ENCODE assay signal across 1 cellular context in the genomic region with DNA sequence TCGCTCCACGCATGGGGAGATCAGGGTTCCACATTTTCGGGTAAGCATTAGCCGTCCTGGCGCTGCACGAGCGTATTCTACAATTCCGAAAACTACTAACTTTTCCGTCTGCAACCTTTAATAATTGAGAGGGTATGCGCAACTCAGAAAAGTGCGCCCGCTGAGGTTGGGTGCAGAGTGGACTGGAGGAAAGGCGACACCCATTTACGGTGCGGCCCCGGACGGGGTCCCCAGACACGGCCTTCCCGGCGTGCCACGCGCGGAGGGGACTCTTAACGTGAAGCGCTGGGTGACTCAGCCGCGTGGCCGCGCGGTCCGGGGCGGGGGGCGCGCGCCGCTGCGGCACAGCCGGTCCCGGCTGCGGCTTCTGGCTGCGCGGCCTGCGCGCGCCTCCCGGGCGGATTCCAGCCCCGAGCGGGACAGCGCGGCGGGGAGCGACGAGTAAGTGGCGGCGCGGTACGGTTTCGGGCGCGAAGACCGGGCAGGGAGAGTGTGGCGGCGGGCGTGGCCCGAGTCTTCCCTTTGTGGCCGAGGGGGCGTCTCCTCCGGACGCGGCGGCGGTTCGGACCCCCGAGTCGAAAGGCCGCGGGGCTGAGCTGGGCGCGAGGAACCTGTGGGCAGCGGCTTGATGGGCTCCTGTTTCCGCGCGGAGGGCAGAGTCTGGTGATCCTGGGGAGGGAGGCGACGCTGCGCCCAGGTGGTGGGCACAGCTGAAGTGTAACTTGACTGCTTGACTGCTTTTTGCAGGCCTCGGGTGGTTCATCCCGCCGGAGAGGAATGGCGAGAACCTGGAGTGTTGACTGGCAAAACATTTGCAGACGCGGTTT.
TF ChIP-seq lines count a peak whose summit lies in the region.

A gene (plus strand): TSS at position 330 of the 827 bp plus-strand sequence. CDS start 27,098 bp downstream, outside the sequence.
A gene with protein sequence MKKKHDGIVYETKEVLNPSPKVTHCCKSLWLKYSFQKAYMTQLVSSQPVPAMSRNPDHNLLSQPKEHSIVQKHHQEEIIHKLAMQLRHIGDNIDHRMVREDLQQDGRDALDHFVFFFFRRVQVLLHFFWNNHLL (minus strand): TSS at position 184 of the 827 bp plus-strand sequence. CDS start 16,772 bp downstream, outside the sequence.

TF ChIP-seq in K562, 482 proteins besides CTCF, POLR2A, EP300 and RAD21 (continued from another document and continues in another):
- TF ChIP-seq, protein P1, sequence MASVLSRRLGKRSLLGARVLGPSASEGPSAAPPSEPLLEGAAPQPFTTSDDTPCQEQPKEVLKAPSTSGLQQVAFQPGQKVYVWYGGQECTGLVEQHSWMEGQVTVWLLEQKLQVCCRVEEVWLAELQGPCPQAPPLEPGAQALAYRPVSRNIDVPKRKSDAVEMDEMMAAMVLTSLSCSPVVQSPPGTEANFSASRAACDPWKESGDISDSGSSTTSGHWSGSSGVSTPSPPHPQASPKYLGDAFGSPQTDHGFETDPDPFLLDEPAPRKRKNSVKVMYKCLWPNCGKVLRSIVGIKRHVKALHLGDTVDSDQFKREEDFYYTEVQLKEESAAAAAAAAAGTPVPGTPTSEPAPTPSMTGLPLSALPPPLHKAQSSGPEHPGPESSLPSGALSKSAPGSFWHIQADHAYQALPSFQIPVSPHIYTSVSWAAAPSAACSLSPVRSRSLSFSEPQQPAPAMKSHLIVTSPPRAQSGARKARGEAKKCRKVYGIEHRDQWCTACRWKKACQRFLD (CRISPR knock-in tag; IDR thresholded peaks at IDR 0.05): peak; percentile 97
- TF ChIP-seq FOS (IDR thresholded peaks at IDR 0.05; ENCODE audit: extremely low read depth, insufficient read length) (peak; percentile 47), POLR3G (IDR thresholded peaks at IDR 0.05; ENCODE audit: extremely low read depth, insufficient read length, insufficient replicate concordance) (no peak), ZNF311 (CRISPR knock-in tag; IDR thresholded peaks at IDR 0.05) (no peak), HDAC6 (IDR thresholded peaks at IDR 0.05; ENCODE audit: low read depth, low read length) (no peak), ZC3H4 (CRISPR knock-in tag; IDR thresholded peaks at IDR 0.05; ENCODE audit: borderline replicate concordance) (no peak), ARHGAP35 (IDR thresholded peaks at IDR 0.05; ENCODE audit: partially characterized antibody) (no peak), CTBP1 (IDR thresholded peaks at IDR 0.05; ENCODE audit: borderline replicate concordance) (peak; percentile 97), ARID1B (IDR thresholded peaks at IDR 0.05) (peak; percentile 44), ZNF830 (CRISPR knock-in tag; IDR thresholded peaks at IDR 0.05) (no peak), BRCA1 (IDR thresholded peaks at IDR 0.05) (no peak), BRCA1 (CRISPR knock-in tag; IDR thresholded peaks at IDR 0.05) (no peak), ZNF239 (CRISPR knock-in tag; IDR thresholded peaks at IDR 0.05) (peak; percentile 29; the same call in 1 of the 2 replicates), E2F3 (CRISPR knock-in tag; IDR thresholded peaks at IDR 0.05) (peak; percentile 77), GTF2F1 (IDR thresholded peaks at IDR 0.05; ENCODE audit: low read depth, low read length) (peak; percentile 76; the same call in 1 of the 2 replicates), MTA1 (IDR thresholded peaks at IDR 0.05; ENCODE audit: borderline replicate concordance) (peak; percentile 73), ZNF217 (CRISPR knock-in tag; IDR thresholded peaks at IDR 0.05) (no peak), RBM25 (IDR thresholded peaks at IDR 0.05; ENCODE audit: low read depth, low read length, severe bottlenecking) (peak; percentile 30), EZH2 (IDR thresholded peaks at IDR 0.05; ENCODE audit: borderline replicate concordance, low read depth, low read length) (no peak), ZNF232 (CRISPR knock-in tag; IDR thresholded peaks at IDR 0.05) (no peak), SMARCC2 (IDR thresholded peaks at IDR 0.05; ENCODE audit: low read depth) (peak; percentile 56; the same call in 1 of the 2 replicates), NONO (IDR thresholded peaks at IDR 0.05; ENCODE audit: low read depth in 2 of 2, low read length in 1 of 2) (peak; percentile 77 to 96; a peak in 2 of 4 replicates), MEF2D (tag; conservative IDR thresholded peaks at IDR 0.05; ENCODE audit: low read depth) (peak; percentile 6; the same call in 1 of the 2 replicates), EP400 (IDR thresholded peaks at IDR 0.05) (peak; percentile 86), RCOR1 (IDR thresholded peaks at IDR 0.05; ENCODE audit: borderline replicate concordance in 1 of 2, low read depth in 2 of 2, low read length in 2 of 2) (peak; percentile 10 to 88; a peak in 2 of 4 replicates), NR1H2 (CRISPR knock-in tag; IDR thresholded peaks at IDR 0.05) (0 out of 2 replicates have a peak, but pooled peaks have one; percentile 76)
- TF ChIP-seq, protein P2, sequence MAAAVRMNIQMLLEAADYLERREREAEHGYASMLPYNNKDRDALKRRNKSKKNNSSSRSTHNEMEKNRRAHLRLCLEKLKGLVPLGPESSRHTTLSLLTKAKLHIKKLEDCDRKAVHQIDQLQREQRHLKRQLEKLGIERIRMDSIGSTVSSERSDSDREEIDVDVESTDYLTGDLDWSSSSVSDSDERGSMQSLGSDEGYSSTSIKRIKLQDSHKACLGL (CRISPR knock-in tag; IDR thresholded peaks at IDR 0.05; ENCODE audit: borderline replicate concordance, poor library complexity, severe bottlenecking): peak; percentile 22
- TF ChIP-seq, protein P3, sequence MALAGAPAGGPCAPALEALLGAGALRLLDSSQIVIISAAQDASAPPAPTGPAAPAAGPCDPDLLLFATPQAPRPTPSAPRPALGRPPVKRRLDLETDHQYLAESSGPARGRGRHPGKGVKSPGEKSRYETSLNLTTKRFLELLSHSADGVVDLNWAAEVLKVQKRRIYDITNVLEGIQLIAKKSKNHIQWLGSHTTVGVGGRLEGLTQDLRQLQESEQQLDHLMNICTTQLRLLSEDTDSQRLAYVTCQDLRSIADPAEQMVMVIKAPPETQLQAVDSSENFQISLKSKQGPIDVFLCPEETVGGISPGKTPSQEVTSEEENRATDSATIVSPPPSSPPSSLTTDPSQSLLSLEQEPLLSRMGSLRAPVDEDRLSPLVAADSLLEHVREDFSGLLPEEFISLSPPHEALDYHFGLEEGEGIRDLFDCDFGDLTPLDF (CRISPR knock-in tag; IDR thresholded peaks at IDR 0.05): peak; percentile 88
- TF ChIP-seq, protein P4, sequence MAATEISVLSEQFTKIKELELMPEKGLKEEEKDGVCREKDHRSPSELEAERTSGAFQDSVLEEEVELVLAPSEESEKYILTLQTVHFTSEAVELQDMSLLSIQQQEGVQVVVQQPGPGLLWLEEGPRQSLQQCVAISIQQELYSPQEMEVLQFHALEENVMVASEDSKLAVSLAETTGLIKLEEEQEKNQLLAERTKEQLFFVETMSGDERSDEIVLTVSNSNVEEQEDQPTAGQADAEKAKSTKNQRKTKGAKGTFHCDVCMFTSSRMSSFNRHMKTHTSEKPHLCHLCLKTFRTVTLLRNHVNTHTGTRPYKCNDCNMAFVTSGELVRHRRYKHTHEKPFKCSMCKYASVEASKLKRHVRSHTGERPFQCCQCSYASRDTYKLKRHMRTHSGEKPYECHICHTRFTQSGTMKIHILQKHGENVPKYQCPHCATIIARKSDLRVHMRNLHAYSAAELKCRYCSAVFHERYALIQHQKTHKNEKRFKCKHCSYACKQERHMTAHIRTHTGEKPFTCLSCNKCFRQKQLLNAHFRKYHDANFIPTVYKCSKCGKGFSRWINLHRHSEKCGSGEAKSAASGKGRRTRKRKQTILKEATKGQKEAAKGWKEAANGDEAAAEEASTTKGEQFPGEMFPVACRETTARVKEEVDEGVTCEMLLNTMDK (IDR thresholded peaks at IDR 0.05; ENCODE audit: borderline replicate concordance, insufficient read depth, low read depth, low read length, poor library complexity, severe bottlenecking): peak; percentile 46
- TF ChIP-seq, protein P5, sequence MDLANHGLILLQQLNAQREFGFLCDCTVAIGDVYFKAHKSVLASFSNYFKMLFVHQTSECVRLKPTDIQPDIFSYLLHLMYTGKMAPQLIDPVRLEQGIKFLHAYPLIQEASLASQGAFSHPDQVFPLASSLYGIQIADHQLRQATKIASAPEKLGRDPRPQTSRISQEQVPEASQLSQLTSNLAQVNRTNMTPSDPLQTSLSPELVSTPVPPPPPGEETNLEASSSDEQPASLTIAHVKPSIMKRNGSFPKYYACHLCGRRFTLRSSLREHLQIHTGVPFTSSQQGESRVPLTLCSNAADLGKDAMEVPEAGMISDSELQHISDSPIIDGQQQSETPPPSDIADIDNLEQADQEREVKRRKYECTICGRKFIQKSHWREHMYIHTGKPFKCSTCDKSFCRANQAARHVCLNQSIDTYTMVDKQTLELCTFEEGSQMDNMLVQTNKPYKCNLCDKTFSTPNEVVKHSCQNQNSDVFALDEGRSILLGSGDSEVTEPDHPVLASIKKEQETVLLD (IDR thresholded peaks at IDR 0.05): peak; percentile 60; the same call in 1 of the 2 replicates
- TF ChIP-seq, protein P6, sequence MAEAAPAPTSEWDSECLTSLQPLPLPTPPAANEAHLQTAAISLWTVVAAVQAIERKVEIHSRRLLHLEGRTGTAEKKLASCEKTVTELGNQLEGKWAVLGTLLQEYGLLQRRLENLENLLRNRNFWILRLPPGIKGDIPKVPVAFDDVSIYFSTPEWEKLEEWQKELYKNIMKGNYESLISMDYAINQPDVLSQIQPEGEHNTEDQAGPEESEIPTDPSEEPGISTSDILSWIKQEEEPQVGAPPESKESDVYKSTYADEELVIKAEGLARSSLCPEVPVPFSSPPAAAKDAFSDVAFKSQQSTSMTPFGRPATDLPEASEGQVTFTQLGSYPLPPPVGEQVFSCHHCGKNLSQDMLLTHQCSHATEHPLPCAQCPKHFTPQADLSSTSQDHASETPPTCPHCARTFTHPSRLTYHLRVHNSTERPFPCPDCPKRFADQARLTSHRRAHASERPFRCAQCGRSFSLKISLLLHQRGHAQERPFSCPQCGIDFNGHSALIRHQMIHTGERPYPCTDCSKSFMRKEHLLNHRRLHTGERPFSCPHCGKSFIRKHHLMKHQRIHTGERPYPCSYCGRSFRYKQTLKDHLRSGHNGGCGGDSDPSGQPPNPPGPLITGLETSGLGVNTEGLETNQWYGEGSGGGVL (CRISPR knock-in tag; IDR thresholded peaks at IDR 0.05): no peak
- TF ChIP-seq, protein P7, sequence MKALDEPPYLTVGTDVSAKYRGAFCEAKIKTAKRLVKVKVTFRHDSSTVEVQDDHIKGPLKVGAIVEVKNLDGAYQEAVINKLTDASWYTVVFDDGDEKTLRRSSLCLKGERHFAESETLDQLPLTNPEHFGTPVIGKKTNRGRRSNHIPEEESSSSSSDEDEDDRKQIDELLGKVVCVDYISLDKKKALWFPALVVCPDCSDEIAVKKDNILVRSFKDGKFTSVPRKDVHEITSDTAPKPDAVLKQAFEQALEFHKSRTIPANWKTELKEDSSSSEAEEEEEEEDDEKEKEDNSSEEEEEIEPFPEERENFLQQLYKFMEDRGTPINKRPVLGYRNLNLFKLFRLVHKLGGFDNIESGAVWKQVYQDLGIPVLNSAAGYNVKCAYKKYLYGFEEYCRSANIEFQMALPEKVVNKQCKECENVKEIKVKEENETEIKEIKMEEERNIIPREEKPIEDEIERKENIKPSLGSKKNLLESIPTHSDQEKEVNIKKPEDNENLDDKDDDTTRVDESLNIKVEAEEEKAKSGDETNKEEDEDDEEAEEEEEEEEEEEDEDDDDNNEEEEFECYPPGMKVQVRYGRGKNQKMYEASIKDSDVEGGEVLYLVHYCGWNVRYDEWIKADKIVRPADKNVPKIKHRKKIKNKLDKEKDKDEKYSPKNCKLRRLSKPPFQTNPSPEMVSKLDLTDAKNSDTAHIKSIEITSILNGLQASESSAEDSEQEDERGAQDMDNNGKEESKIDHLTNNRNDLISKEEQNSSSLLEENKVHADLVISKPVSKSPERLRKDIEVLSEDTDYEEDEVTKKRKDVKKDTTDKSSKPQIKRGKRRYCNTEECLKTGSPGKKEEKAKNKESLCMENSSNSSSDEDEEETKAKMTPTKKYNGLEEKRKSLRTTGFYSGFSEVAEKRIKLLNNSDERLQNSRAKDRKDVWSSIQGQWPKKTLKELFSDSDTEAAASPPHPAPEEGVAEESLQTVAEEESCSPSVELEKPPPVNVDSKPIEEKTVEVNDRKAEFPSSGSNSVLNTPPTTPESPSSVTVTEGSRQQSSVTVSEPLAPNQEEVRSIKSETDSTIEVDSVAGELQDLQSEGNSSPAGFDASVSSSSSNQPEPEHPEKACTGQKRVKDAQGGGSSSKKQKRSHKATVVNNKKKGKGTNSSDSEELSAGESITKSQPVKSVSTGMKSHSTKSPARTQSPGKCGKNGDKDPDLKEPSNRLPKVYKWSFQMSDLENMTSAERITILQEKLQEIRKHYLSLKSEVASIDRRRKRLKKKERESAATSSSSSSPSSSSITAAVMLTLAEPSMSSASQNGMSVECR (CRISPR knock-in tag; IDR thresholded peaks at IDR 0.05): no peak; the same call in 1 of the 2 replicates
- TF ChIP-seq, protein P8, sequence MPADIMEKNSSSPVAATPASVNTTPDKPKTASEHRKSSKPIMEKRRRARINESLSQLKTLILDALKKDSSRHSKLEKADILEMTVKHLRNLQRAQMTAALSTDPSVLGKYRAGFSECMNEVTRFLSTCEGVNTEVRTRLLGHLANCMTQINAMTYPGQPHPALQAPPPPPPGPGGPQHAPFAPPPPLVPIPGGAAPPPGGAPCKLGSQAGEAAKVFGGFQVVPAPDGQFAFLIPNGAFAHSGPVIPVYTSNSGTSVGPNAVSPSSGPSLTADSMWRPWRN (IDR thresholded peaks at IDR 0.05; ENCODE audit: low read depth): 0 out of 2 replicates have a peak, but pooled peaks have one; percentile 26
- TF ChIP-seq, protein P9, sequence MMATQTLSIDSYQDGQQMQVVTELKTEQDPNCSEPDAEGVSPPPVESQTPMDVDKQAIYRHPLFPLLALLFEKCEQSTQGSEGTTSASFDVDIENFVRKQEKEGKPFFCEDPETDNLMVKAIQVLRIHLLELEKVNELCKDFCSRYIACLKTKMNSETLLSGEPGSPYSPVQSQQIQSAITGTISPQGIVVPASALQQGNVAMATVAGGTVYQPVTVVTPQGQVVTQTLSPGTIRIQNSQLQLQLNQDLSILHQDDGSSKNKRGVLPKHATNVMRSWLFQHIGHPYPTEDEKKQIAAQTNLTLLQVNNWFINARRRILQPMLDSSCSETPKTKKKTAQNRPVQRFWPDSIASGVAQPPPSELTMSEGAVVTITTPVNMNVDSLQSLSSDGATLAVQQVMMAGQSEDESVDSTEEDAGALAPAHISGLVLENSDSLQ (IDR thresholded peaks at IDR 0.05): 0 out of 2 replicates have a peak, but pooled peaks have one; percentile 10
- TF ChIP-seq, protein P10, sequence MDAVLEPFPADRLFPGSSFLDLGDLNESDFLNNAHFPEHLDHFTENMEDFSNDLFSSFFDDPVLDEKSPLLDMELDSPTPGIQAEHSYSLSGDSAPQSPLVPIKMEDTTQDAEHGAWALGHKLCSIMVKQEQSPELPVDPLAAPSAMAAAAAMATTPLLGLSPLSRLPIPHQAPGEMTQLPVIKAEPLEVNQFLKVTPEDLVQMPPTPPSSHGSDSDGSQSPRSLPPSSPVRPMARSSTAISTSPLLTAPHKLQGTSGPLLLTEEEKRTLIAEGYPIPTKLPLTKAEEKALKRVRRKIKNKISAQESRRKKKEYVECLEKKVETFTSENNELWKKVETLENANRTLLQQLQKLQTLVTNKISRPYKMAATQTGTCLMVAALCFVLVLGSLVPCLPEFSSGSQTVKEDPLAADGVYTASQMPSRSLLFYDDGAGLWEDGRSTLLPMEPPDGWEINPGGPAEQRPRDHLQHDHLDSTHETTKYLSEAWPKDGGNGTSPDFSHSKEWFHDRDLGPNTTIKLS (IDR thresholded peaks at IDR 0.05; ENCODE audit: borderline replicate concordance, low read depth): peak; percentile 89
